In the genomic region with DNA sequence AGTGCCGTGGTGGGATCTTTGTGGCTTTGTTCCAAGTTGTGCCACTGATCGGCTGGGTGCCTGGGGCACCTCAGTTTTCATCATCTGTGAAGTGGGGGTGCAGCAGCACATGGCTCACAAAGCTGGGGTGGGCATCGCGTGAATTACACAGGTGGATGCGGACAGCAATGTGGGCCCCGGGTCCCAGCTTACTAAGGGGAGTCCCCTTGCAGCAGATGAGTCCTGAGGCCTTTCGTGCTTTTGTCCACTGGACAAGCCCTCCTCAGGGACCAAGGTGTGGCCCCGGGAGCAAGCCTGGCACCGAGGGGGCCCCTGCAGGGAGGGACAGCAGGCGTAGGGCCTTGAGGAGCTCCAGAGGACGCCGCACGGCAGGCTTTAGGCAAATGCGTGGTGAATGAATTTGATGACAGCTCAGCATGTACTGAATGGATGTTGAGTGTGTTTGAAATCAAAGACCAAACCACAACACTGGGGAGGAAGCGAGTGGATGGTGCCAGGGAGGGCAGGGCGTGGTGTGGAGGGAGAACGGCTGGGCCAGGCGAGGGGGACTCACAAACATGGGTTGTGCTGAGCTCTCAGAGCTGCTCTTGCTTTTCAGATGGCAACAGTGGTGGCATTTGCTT, we compare ENCODE assay signal across 12 cellular contexts.
DNase-seq lines count a peak whose midpoint lies in the region; ATAC-seq lines count a peak whose summit lies in the region.
"Had no signal": no experiment of that assay in that cellular context is flagged by ENCODE, and none has a peak within 500 bp of the region (broad histone marks: within the 10 kb centered on the region; RNA-seq: fewer than 3 reads in every experiment).

No MANE protein-coding gene starts in this region.

- DNase-seq in T-helper 1 cell (peak in 3 of 5 donors; percentile 42 to 74 (median 48)), OCI-M2 (lab: John Stamatoyannopoulos, UW; ENCODE audit: unreplicated experiment) (no peak), kidney tubule cell (ENCODE audit: low spot score) (no peak)
- peak; percentile 71 for DNase-seq in activated CD8-positive, alpha-beta memory T cell treated with anti-CD3 and anti-CD28 coated beads, Interleukin-2, amount 50 U/mL, for 48 hours
- peak; percentile 43 for DNase-seq in effector CD4-positive, alpha-beta T cell
- peak; percentile 19 to 80 (median 48) for DNase-seq in stimulated activated naive CD4-positive, alpha-beta T cell (lab: John Stamatoyannopoulos, UW)
- DNase-seq: anterior cingulate cortex, DMS153, hippocampal formation, NCI-H1694, T1000 had no signal

- no peak for ATAC-seq in GM18517 (IDR thresholded peaks at IDR 0.05; ENCODE audit: unreplicated experiment)

Comparison
In these comparisons a context has a peak if more than half of its experiments do, and no peak if none do; other contexts are left out.
1. DNase-seq: peak in T-helper 1 cell (3 of 5), activated CD8-positive, alpha-beta memory T cell treated with anti-CD3 and anti-CD28 coated beads, Interleukin-2, amount 50 U/mL, for 48 hours (single experiment), effector CD4-positive, alpha-beta T cell (single experiment) and stimulated activated naive CD4-positive, alpha-beta T cell (6 of 6); none in OCI-M2 (single experiment) and kidney tubule cell (single experiment).